ENCODE assay signal across 1 cellular context in the genomic region with DNA sequence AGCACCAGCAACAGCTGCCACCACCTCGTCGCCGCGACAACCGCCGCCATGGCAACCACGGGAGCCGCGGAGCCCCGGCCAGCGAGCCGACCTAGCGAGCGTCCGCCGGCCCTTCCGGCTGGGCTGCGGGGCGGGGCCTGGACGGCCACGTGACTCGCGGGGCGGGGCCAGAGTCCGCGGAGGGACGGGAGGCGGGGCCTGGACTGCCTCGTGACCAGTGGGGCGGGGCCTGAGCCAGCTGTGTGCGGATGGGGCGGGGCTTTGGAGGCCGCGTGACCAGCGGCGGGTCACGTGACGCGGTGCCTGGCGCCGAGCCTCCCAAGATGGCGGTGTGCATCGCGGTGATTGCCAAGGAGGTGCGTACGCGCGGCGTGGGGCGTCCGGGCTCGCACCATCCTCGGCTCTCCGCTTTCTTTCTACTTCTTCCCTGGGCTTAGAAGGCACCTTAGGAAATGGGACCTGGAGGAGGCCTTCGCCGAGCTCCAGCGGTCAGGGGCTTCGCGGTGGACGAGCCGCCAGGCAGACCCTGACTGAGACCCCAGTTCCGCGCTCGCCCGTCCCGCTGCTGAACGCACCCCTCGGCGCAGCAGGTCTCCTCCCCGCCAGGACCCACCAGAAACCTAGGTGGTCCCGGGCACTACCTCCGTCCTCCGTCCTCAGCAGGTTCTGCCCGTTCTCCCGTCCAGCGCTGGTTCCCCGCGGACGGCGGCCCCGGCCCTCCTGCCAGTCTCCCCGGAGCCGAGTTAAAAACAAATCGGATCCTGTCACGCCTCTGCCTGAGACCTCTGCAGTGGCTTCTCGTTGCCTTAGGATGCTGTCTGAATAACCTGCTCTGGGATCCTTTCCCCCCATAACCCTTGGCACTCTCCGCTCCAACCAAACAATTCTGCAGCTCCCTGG.
TF ChIP-seq lines count a peak whose summit lies in the region.

A gene with protein sequence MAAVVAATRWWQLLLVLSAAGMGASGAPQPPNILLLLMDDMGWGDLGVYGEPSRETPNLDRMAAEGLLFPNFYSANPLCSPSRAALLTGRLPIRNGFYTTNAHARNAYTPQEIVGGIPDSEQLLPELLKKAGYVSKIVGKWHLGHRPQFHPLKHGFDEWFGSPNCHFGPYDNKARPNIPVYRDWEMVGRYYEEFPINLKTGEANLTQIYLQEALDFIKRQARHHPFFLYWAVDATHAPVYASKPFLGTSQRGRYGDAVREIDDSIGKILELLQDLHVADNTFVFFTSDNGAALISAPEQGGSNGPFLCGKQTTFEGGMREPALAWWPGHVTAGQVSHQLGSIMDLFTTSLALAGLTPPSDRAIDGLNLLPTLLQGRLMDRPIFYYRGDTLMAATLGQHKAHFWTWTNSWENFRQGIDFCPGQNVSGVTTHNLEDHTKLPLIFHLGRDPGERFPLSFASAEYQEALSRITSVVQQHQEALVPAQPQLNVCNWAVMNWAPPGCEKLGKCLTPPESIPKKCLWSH (minus strand): TSS at position 120 of the 900 bp plus-strand sequence. CDS start 70 bp downstream, at position 50.
A gene with protein sequence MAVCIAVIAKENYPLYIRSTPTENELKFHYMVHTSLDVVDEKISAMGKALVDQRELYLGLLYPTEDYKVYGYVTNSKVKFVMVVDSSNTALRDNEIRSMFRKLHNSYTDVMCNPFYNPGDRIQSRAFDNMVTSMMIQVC (plus strand): TSS at position 300 of the 900 bp plus-strand sequence. CDS start 24 bp downstream, at position 324.

TF ChIP-seq in H1, 55 proteins besides CTCF, POLR2A, EP300 and RAD21 (continues in another document):
- TF ChIP-seq CBX8 (IDR thresholded peaks at IDR 0.05; ENCODE audit: borderline replicate concordance, low read depth, low read length), result no peak
- TF ChIP-seq GABPA (IDR thresholded peaks at IDR 0.05; ENCODE audit: borderline replicate concordance, insufficient read depth, low read length), result no peak
- no peak for TF ChIP-seq POU5F1 (IDR thresholded peaks at IDR 0.05; ENCODE audit: low read depth, low read length)
- TF ChIP-seq CHD2 (IDR thresholded peaks at IDR 0.05; ENCODE audit: low read length), result 0 out of 2 replicates have a peak, but pooled peaks have one; percentile 22
- TF ChIP-seq, protein P1, sequence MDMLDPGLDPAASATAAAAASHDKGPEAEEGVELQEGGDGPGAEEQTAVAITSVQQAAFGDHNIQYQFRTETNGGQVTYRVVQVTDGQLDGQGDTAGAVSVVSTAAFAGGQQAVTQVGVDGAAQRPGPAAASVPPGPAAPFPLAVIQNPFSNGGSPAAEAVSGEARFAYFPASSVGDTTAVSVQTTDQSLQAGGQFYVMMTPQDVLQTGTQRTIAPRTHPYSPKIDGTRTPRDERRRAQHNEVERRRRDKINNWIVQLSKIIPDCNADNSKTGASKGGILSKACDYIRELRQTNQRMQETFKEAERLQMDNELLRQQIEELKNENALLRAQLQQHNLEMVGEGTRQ (IDR thresholded peaks at IDR 0.05; ENCODE audit: low read length), result peak; percentile 99
- TF ChIP-seq BRCA1 (IDR thresholded peaks at IDR 0.05; ENCODE audit: low read depth, low read length), result no peak
- TF ChIP-seq ASH2L (IDR thresholded peaks at IDR 0.05; ENCODE audit: low read length), result no peak
- TF ChIP-seq POLR2AphosphoS5 (IDR thresholded peaks at IDR 0.05; ENCODE audit: low read depth, low read length), result peak; percentile 94
- TF ChIP-seq CREB1 (IDR thresholded peaks at IDR 0.05), result peak; percentile 72
- peak; percentile 97 for TF ChIP-seq SP4 (IDR thresholded peaks at IDR 0.05; ENCODE audit: low read length)
- TF ChIP-seq TBP (IDR thresholded peaks at IDR 0.05; ENCODE audit: low read depth, low read length), result peak; percentile 77
- no peak for TF ChIP-seq MAFK (IDR thresholded peaks at IDR 0.05; ENCODE audit: low read depth, low read length)
- TF ChIP-seq RBBP5 (IDR thresholded peaks at IDR 0.05; ENCODE audit: borderline replicate concordance, low read depth, low read length), result 0 out of 2 replicates have a peak, but pooled peaks have one; percentile 35
- no peak for TF ChIP-seq NANOG (IDR thresholded peaks at IDR 0.05; ENCODE audit: insufficient read depth, low read depth, low read length, poor library complexity, severe bottlenecking)
- TF ChIP-seq KDM5A (IDR thresholded peaks at IDR 0.05; ENCODE audit: low read length), result peak; percentile 98
- no peak for TF ChIP-seq RNF2 (IDR thresholded peaks at IDR 0.05; ENCODE audit: borderline replicate concordance, low read depth, low read length, missing control alignments, poor library complexity, severe bottlenecking)
- TF ChIP-seq CTBP2 (IDR thresholded peaks at IDR 0.05; ENCODE audit: borderline replicate concordance, insufficient read depth, insufficient read length, low read length), result no peak
- TF ChIP-seq JUND (IDR thresholded peaks at IDR 0.05; ENCODE audit: low read length), result no peak
- no peak for TF ChIP-seq SUZ12 (IDR thresholded peaks at IDR 0.05; ENCODE audit: low read length)
- TF ChIP-seq RFX5 (IDR thresholded peaks at IDR 0.05; ENCODE audit: borderline replicate concordance, low read depth, low read length), result no peak
- no peak for TF ChIP-seq RXRA (IDR thresholded peaks at IDR 0.05; ENCODE audit: insufficient read depth, low read depth, low read length)
- TF ChIP-seq, protein P2, sequence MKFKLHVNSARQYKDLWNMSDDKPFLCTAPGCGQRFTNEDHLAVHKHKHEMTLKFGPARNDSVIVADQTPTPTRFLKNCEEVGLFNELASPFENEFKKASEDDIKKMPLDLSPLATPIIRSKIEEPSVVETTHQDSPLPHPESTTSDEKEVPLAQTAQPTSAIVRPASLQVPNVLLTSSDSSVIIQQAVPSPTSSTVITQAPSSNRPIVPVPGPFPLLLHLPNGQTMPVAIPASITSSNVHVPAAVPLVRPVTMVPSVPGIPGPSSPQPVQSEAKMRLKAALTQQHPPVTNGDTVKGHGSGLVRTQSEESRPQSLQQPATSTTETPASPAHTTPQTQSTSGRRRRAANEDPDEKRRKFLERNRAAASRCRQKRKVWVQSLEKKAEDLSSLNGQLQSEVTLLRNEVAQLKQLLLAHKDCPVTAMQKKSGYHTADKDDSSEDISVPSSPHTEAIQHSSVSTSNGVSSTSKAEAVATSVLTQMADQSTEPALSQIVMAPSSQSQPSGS (IDR thresholded peaks at IDR 0.05; ENCODE audit: low read length), result no peak
- no peak for TF ChIP-seq SIX5 (IDR thresholded peaks at IDR 0.05; ENCODE audit: low read depth, low read length)
- TF ChIP-seq, protein P3, sequence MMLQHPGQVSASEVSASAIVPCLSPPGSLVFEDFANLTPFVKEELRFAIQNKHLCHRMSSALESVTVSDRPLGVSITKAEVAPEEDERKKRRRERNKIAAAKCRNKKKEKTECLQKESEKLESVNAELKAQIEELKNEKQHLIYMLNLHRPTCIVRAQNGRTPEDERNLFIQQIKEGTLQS (IDR thresholded peaks at IDR 0.05; ENCODE audit: insufficient read depth, low read depth, low read length), result peak; percentile 99
- TF ChIP-seq, protein P4, sequence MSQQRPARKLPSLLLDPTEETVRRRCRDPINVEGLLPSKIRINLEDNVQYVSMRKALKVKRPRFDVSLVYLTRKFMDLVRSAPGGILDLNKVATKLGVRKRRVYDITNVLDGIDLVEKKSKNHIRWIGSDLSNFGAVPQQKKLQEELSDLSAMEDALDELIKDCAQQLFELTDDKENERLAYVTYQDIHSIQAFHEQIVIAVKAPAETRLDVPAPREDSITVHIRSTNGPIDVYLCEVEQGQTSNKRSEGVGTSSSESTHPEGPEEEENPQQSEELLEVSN (IDR thresholded peaks at IDR 0.05), result 0 out of 2 replicates have a peak, but pooled peaks have one; percentile 15
- 0 out of 2 replicates have a peak, but pooled peaks have one; percentile 44 for TF ChIP-seq SP1 (IDR thresholded peaks at IDR 0.05; ENCODE audit: low read depth, low read length)
- TF ChIP-seq ZNF274 (IDR thresholded peaks at IDR 0.05; ENCODE audit: borderline replicate concordance, extremely low read depth, low read length), result no peak
- TF ChIP-seq BCL11A (IDR thresholded peaks at IDR 0.05; ENCODE audit: low read depth in 2 of 2, low read length in 2 of 2), result no peak
- no peak for TF ChIP-seq JUN (IDR thresholded peaks at IDR 0.05; ENCODE audit: low read depth, low read length)
- peak; percentile 97 for TF ChIP-seq YY1 (IDR thresholded peaks at IDR 0.05; ENCODE audit: low read depth, low read length)
- peak; percentile 40 for TF ChIP-seq SAP30 (IDR thresholded peaks at IDR 0.05; ENCODE audit: insufficient read depth, insufficient replicate concordance, low read length)
- TF ChIP-seq SRF (IDR thresholded peaks at IDR 0.05; ENCODE audit: low read depth, low read length), result no peak
- TF ChIP-seq SIN3A (conservative IDR thresholded peaks at IDR 0.05 in 1 of 2, IDR thresholded peaks at IDR 0.05 in 1 of 2; ENCODE audit: low read depth in 1 of 2, low read length in 2 of 2), result peak; percentile 47 to 80; a peak in 2 of 4 replicates
- no peak for TF ChIP-seq HDAC6 (IDR thresholded peaks at IDR 0.05; ENCODE audit: low read depth, low read length)
- no peak for TF ChIP-seq FOSL1 (IDR thresholded peaks at IDR 0.05; ENCODE audit: insufficient read depth, low read depth, low read length)
- TF ChIP-seq CEBPB (IDR thresholded peaks at IDR 0.05; ENCODE audit: low read depth, low read length), result no peak
- peak; percentile 64 for TF ChIP-seq KDM4A (IDR thresholded peaks at IDR 0.05; ENCODE audit: low read depth, low read length, severe bottlenecking)
- no peak for TF ChIP-seq SIRT6 (IDR thresholded peaks at IDR 0.05; ENCODE audit: low read length)
- TF ChIP-seq CHD1 (IDR thresholded peaks at IDR 0.05; ENCODE audit: low read depth, low read length), result no peak
- peak; percentile 88 for TF ChIP-seq PHF8 (conservative IDR thresholded peaks at IDR 0.05; ENCODE audit: low read depth, low read length)
- no peak for TF ChIP-seq EZH2 (IDR thresholded peaks at IDR 0.05; ENCODE audit: low read depth, low read length, severe bottlenecking)
- no peak for TF ChIP-seq NRF1 (IDR thresholded peaks at IDR 0.05; ENCODE audit: low read depth, low read length)
- peak; percentile 73; the same call in 1 of the 2 replicates for TF ChIP-seq GTF2F1 (IDR thresholded peaks at IDR 0.05; ENCODE audit: borderline replicate concordance, low read depth, low read length)
- no peak for TF ChIP-seq TEAD4 (IDR thresholded peaks at IDR 0.05; ENCODE audit: low read depth, low read length)
- TF ChIP-seq SP2 (IDR thresholded peaks at IDR 0.05; ENCODE audit: low read length), result no peak
- TF ChIP-seq, protein P5, sequence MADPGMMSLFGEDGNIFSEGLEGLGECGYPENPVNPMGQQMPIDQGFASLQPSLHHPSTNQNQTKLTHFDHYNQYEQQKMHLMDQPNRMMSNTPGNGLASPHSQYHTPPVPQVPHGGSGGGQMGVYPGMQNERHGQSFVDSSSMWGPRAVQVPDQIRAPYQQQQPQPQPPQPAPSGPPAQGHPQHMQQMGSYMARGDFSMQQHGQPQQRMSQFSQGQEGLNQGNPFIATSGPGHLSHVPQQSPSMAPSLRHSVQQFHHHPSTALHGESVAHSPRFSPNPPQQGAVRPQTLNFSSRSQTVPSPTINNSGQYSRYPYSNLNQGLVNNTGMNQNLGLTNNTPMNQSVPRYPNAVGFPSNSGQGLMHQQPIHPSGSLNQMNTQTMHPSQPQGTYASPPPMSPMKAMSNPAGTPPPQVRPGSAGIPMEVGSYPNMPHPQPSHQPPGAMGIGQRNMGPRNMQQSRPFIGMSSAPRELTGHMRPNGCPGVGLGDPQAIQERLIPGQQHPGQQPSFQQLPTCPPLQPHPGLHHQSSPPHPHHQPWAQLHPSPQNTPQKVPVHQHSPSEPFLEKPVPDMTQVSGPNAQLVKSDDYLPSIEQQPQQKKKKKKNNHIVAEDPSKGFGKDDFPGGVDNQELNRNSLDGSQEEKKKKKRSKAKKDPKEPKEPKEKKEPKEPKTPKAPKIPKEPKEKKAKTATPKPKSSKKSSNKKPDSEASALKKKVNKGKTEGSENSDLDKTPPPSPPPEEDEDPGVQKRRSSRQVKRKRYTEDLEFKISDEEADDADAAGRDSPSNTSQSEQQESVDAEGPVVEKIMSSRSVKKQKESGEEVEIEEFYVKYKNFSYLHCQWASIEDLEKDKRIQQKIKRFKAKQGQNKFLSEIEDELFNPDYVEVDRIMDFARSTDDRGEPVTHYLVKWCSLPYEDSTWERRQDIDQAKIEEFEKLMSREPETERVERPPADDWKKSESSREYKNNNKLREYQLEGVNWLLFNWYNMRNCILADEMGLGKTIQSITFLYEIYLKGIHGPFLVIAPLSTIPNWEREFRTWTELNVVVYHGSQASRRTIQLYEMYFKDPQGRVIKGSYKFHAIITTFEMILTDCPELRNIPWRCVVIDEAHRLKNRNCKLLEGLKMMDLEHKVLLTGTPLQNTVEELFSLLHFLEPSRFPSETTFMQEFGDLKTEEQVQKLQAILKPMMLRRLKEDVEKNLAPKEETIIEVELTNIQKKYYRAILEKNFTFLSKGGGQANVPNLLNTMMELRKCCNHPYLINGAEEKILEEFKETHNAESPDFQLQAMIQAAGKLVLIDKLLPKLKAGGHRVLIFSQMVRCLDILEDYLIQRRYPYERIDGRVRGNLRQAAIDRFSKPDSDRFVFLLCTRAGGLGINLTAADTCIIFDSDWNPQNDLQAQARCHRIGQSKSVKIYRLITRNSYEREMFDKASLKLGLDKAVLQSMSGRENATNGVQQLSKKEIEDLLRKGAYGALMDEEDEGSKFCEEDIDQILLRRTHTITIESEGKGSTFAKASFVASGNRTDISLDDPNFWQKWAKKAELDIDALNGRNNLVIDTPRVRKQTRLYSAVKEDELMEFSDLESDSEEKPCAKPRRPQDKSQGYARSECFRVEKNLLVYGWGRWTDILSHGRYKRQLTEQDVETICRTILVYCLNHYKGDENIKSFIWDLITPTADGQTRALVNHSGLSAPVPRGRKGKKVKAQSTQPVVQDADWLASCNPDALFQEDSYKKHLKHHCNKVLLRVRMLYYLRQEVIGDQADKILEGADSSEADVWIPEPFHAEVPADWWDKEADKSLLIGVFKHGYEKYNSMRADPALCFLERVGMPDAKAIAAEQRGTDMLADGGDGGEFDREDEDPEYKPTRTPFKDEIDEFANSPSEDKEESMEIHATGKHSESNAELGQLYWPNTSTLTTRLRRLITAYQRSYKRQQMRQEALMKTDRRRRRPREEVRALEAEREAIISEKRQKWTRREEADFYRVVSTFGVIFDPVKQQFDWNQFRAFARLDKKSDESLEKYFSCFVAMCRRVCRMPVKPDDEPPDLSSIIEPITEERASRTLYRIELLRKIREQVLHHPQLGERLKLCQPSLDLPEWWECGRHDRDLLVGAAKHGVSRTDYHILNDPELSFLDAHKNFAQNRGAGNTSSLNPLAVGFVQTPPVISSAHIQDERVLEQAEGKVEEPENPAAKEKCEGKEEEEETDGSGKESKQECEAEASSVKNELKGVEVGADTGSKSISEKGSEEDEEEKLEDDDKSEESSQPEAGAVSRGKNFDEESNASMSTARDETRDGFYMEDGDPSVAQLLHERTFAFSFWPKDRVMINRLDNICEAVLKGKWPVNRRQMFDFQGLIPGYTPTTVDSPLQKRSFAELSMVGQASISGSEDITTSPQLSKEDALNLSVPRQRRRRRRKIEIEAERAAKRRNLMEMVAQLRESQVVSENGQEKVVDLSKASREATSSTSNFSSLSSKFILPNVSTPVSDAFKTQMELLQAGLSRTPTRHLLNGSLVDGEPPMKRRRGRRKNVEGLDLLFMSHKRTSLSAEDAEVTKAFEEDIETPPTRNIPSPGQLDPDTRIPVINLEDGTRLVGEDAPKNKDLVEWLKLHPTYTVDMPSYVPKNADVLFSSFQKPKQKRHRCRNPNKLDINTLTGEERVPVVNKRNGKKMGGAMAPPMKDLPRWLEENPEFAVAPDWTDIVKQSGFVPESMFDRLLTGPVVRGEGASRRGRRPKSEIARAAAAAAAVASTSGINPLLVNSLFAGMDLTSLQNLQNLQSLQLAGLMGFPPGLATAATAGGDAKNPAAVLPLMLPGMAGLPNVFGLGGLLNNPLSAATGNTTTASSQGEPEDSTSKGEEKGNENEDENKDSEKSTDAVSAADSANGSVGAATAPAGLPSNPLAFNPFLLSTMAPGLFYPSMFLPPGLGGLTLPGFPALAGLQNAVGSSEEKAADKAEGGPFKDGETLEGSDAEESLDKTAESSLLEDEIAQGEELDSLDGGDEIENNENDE (IDR thresholded peaks at IDR 0.05; ENCODE audit: insufficient replicate concordance, low read length), result no peak
- TF ChIP-seq KDM1A (IDR thresholded peaks at IDR 0.05; ENCODE audit: borderline replicate concordance, low read length), result no peak
